In the genomic region with DNA sequence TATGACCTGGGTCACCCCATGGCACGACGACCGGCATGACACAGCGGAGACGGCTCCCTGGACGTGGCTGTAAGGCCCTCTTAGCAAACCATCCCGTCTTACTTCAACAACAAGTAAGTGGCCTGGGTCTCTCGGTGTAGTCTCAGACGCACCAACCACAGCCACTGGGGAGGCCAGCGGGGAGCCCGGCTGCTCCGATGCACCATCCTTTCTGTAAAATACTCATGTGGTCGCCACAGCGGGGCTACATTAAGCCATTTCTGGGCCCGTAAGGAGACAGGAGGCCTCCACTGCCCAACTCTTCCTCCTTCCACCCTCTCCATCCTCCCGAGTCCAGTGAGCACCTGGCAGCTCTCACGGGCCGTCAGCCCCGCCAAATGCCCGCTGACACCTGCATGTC, we compare ENCODE assay signal across 24 cellular contexts. TPM values are rescaled to one million over a fixed set of nuclear protein-coding genes. Genes with fewer than 3 reads are reported as not detected.
"Had no signal": no experiment of that assay in that cellular context is flagged by ENCODE, and none has a peak within 500 bp of the region (broad histone marks: within the 10 kb centered on the region; RNA-seq: fewer than 3 reads in every experiment).

No MANE protein-coding gene starts in this region.

- H3K36me3 ChIP-seq: adrenal gland, neural progenitor cell had no signal

- H3K27ac ChIP-seq: adrenal gland, esophagus muscularis mucosa, gastroesophageal sphincter, neural progenitor cell, psoas muscle, skin epidermis, upper lobe of right lung had no signal

- H3K4me2 ChIP-seq: neural progenitor cell had no signal

- DNase-seq: activated CD4-positive, alpha-beta T cell treated with anti-CD3 and anti-CD28 coated beads, Interleukin-2, amount 10 ng/mL, durations not matched to agents 24 days and 14 days; activated CD8-positive, alpha-beta T cell treated with anti-CD3 and anti-CD28 coated beads for 36 hours; activated naive CD4-positive, alpha-beta T cell treated with anti-CD3 and anti-CD28 coated beads for 36 hours; activated T-cell treated with anti-CD3 and anti-CD28 coated beads, Interleukin-2, amount 50 U/mL, for 1 hour; adrenal gland; effector CD8-positive, alpha-beta T cell; immature natural killer cell; kidney glomerular epithelial cell; left ventricle myocardium superior; mesenchymal stem cell; mucosa of descending colon; naive thymus-derived CD4-positive, alpha-beta T cell; psoas muscle; right cardiac atrium; upper lobe of right lung had no signal

- H2AFZ ChIP-seq: neural progenitor cell had no signal

- H3K4me3 ChIP-seq: adrenal gland, esophagus muscularis mucosa, gastroesophageal sphincter, mucosa of descending colon, neural progenitor cell, psoas muscle, skin epidermis, upper lobe of right lung had no signal

- H3K9me3 Mint-ChIP-seq: activated CD4-positive, alpha-beta T cell treated with anti-CD3 and anti-CD28 coated beads, Interleukin-2, amount 10 ng/mL, durations not matched to agents 24 days and 14 days; activated CD8-positive, alpha-beta T cell treated with anti-CD3 and anti-CD28 coated beads for 36 hours; activated naive CD4-positive, alpha-beta T cell treated with anti-CD3 and anti-CD28 coated beads for 36 hours; dendritic cell treated with granulocyte-macrophage colony-stimulating factor and Interleukin-4, amounts not matched to agents 40 ng/mL and 50 ng/mL, for 4 days; immature natural killer cell; neural progenitor cell had no signal

- H3K27ac Mint-ChIP-seq: activated CD4-positive, alpha-beta T cell treated with anti-CD3 and anti-CD28 coated beads, Interleukin-2, amount 10 ng/mL, durations not matched to agents 24 days and 14 days; activated CD8-positive, alpha-beta T cell treated with anti-CD3 and anti-CD28 coated beads for 36 hours; activated naive CD4-positive, alpha-beta T cell treated with anti-CD3 and anti-CD28 coated beads for 36 hours; dendritic cell treated with granulocyte-macrophage colony-stimulating factor and Interleukin-4, amounts not matched to agents 40 ng/mL and 50 ng/mL, for 4 days; naive thymus-derived CD4-positive, alpha-beta T cell; neural progenitor cell had no signal

- H3K9ac ChIP-seq: neural progenitor cell had no signal

- H3K9me3 ChIP-seq: adrenal gland, esophagus muscularis mucosa, gastroesophageal sphincter, mucosa of descending colon, psoas muscle, upper lobe of right lung had no signal

- ATAC-seq: activated CD8-positive, alpha-beta T cell treated with anti-CD3 and anti-CD28 coated beads for 36 hours; gastroesophageal sphincter; left ventricle myocardium superior; mucosa of descending colon; naive thymus-derived CD4-positive, alpha-beta T cell; psoas muscle; right cardiac atrium; upper lobe of right lung had no signal

- H3K36me3 Mint-ChIP-seq: immature natural killer cell, neural progenitor cell had no signal

- H3K27me3 ChIP-seq: adrenal gland, esophagus muscularis mucosa, gastroesophageal sphincter, neural progenitor cell, upper lobe of right lung had no signal

- H3K27me3 Mint-ChIP-seq: activated CD4-positive, alpha-beta T cell treated with anti-CD3 and anti-CD28 coated beads, Interleukin-2, amount 10 ng/mL, durations not matched to agents 24 days and 14 days; activated CD8-positive, alpha-beta T cell treated with anti-CD3 and anti-CD28 coated beads for 36 hours; naive thymus-derived CD4-positive, alpha-beta T cell had no signal

- H3K4me3 Mint-ChIP-seq: activated CD4-positive, alpha-beta T cell treated with anti-CD3 and anti-CD28 coated beads, Interleukin-2, amount 10 ng/mL, durations not matched to agents 24 days and 14 days; activated CD8-positive, alpha-beta T cell treated with anti-CD3 and anti-CD28 coated beads for 36 hours; activated naive CD4-positive, alpha-beta T cell treated with anti-CD3 and anti-CD28 coated beads for 36 hours; dendritic cell treated with granulocyte-macrophage colony-stimulating factor and Interleukin-4, amounts not matched to agents 40 ng/mL and 50 ng/mL, for 4 days; immature natural killer cell; naive thymus-derived CD4-positive, alpha-beta T cell; neural progenitor cell had no signal

RNA-seq across cellular contexts. Expression of a gene that starts 36.0 kb away (rescaled TPM):
- total RNA-seq: activated CD4-positive, alpha-beta T cell treated with anti-CD3 and anti-CD28 coated beads, Interleukin-2, amount 10 ng/mL, durations not matched to agents 24 days and 14 days; activated CD8-positive, alpha-beta T cell treated with anti-CD3 and anti-CD28 coated beads for 36 hours; activated naive CD4-positive, alpha-beta T cell treated with anti-CD3 and anti-CD28 coated beads for 36 hours; adrenal gland; astrocyte; bronchial epithelial cell; cerebellum; esophagus muscularis mucosa; gastroesophageal sphincter; left ventricle myocardium superior; mucosa of descending colon; osteocyte; psoas muscle; right cardiac atrium; upper lobe of right lung had no signal
- polyA plus RNA-seq: adrenal gland; immature natural killer cell; naive thymus-derived CD4-positive, alpha-beta T cell; psoas muscle; right cardiac atrium had no signal
